4 cellular contexts compared by ENCODE assay signal in the genomic region with DNA sequence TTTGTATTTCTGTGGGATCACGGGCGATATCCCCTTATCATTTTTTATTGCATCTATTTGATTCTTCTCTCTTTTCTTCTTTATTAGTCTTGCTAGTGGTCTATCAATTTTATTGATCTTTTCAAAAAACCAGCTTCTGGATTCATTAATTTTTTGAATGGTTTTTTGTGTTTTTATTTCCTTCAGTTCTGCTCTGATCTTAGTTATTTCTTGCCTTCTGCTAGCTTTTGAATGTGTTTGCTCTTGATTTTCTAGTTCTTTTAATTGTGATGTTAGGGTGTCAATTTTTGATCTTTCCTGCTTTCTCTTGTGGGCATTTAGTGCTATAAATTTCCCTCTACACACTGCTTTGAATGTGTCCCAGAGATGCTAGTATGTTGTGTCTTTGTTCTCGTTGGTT.
A peak's percentile ranks its signal among the peaks of the same experiment; 100 is the strongest.
DNase-seq lines count a peak whose midpoint lies in the region; ATAC-seq, FAIRE-seq and TF ChIP-seq lines count a peak whose summit lies in the region.
"Not testable (repeated sequence)": the region's sequence is repeated elsewhere in the genome, so short reads cannot be mapped to it uniquely, and the experiment has no call there.

No MANE protein-coding gene starts in this region.

- not testable (repeated sequence) for TF ChIP-seq EP300 in GM12878 (IDR thresholded peaks at IDR 0.05; ENCODE audit: borderline replicate concordance in 1 of 2, control insufficient read depth in 1 of 2, low read depth in 2 of 2, low read length in 2 of 2); K562 (IDR thresholded peaks at IDR 0.05; ENCODE audit: low read length); HepG2 (IDR thresholded peaks at IDR 0.05; ENCODE audit: low read depth in 2 of 2, low read length in 2 of 2); HepG2 (CRISPR knock-in tag; IDR thresholded peaks at IDR 0.05; ENCODE audit: borderline replicate concordance)

- RAD21 ChIA-PET in GM12878 (lab: Charles Lee; ENCODE audit: unreplicated experiment) = not testable (repeated sequence)

- not testable (repeated sequence) for TF ChIP-seq CTCF in GM12878 (IDR thresholded peaks at IDR 0.05 in 2 of 3, conservative IDR thresholded peaks at IDR 0.05 in 1 of 3; ENCODE audit: control insufficient read depth in 2 of 3, extremely low read depth in 1 of 3, insufficient read depth in 1 of 3, low read depth in 3 of 3, low read length in 3 of 3); K562 (IDR thresholded peaks at IDR 0.05 in 2 of 3, conservative IDR thresholded peaks at IDR 0.05 in 1 of 3; ENCODE audit: insufficient read depth in 2 of 3, low read depth in 1 of 3, low read length in 3 of 3); HepG2 (CRISPR knock-in tag; IDR thresholded peaks at IDR 0.05); testis (IDR thresholded peaks at IDR 0.05)

- H3K9me3 ChIP-seq in GM12878 (replicated peaks; ENCODE audit: control insufficient read depth, insufficient read depth, low read length); K562 (replicated peaks; ENCODE audit: control insufficient read depth, insufficient read depth, low read depth, low read length); testis: not testable (repeated sequence)
- peaks cover 72% of the 10 kb centered on the region for H3K9me3 ChIP-seq in HepG2 (ENCODE audit: low read length)

- WGBS in GM12878 (ENCODE audit: insufficient coverage, insufficient replicate concordance, low lambda C conversion rate, missing lambda C conversion rate) = 55% methylated on average over 3 of the region's 3 CpGs
- WGBS in K562 (ENCODE audit: insufficient coverage, low coverage, missing lambda C conversion rate) = 73% methylated on average over 3 of the region's 3 CpGs
- 9% methylated on average over 3 of the region's 3 CpGs for WGBS in HepG2 (ENCODE audit: low lambda C conversion rate)
- WGBS in testis, 2 donors = 61 to 65% methylated on average over 3 of the region's 3 CpGs

- DNase-seq in GM12878 (ENCODE audit: low read depth, low spot score); K562 (ENCODE audit: extremely low read depth in 1 of 4, low spot score in 3 of 4); HepG2 (ENCODE audit: low spot score); testis: not testable (repeated sequence)

- H3K79me2 ChIP-seq in GM12878 (ENCODE audit: control insufficient read depth, insufficient read depth, low read length); K562 (ENCODE audit: control insufficient read depth, insufficient read depth, low read length); HepG2 (ENCODE audit: insufficient read depth, low read length): not testable (repeated sequence)

- not testable (repeated sequence) for H3K4me3 ChIP-seq in GM12878; K562; HepG2 (replicated peaks in 1 of 3; ENCODE audit: insufficient read depth in 1 of 3, low read depth in 2 of 3, low read length in 3 of 3); testis

- H3K4me2 ChIP-seq in GM12878 (ENCODE audit: control insufficient read depth, insufficient read depth); K562 (ENCODE audit: insufficient read depth, low read length); HepG2 (ENCODE audit: low read depth, low read length): not testable (repeated sequence)

- not testable (repeated sequence) for H3K9ac ChIP-seq in GM12878 (ENCODE audit: control insufficient read depth, insufficient read depth, low read length); K562 (ENCODE audit: insufficient read depth in 1 of 2, low read depth in 2 of 2, low read length in 2 of 2); HepG2 (ENCODE audit: insufficient read depth, low read depth, low read length)

- not testable (repeated sequence) for TF ChIP-seq RAD21 in GM12878 (IDR thresholded peaks at IDR 0.05; ENCODE audit: insufficient read depth, low read depth, low read length); K562 (CRISPR knock-in tag; conservative IDR thresholded peaks at IDR 0.05 in 1 of 2, IDR thresholded peaks at IDR 0.05 in 1 of 2); HepG2 (CRISPR knock-in tag; IDR thresholded peaks at IDR 0.05)

- H3K27me3 ChIP-seq in GM12878 (replicated peaks in 1 of 2; ENCODE audit: control insufficient read depth in 2 of 2, insufficient read depth in 2 of 2, low read length in 1 of 2); K562 (ENCODE audit: control insufficient read depth in 2 of 2, insufficient read depth in 2 of 2, low read length in 2 of 2); HepG2 (ENCODE audit: control insufficient read depth in 1 of 2, insufficient read depth in 2 of 2, low read length in 2 of 2); testis: not testable (repeated sequence)

- POLR2A ChIA-PET in GM12878 (lab: Charles Lee); K562 (lab: Yijun Ruan, JAX); HepG2 (lab: Yijun Ruan, JAX): not testable (repeated sequence)

- not testable (repeated sequence) for H3K36me3 ChIP-seq in GM12878 (ENCODE audit: control insufficient read depth in 2 of 2, insufficient read depth in 2 of 2, low read length in 1 of 2); K562 (ENCODE audit: control insufficient read depth, insufficient read depth, low read length); HepG2 (replicated peaks in 1 of 2; ENCODE audit: control insufficient read depth in 1 of 2, insufficient read depth in 2 of 2, low read length in 2 of 2); testis (ENCODE audit: low read depth, missing control alignments)

- not testable (repeated sequence) for FAIRE-seq in GM12878 (lab: Jason Lieb, UNC); K562 (lab: Jason Lieb, UNC); HepG2 (lab: Jason Lieb, UNC)

- H3K9me1 ChIP-seq in K562 (ENCODE audit: control insufficient read depth, insufficient read depth, low read length) = not testable (repeated sequence)

- CTCF ChIA-PET in GM12878 (lab: Yijun Ruan, JAX); K562 (lab: Yijun Ruan, JAX; ENCODE audit: low intra/inter-chr PET ratio); HepG2 (lab: Yijun Ruan, JAX; ENCODE audit: low intra/inter-chr PET ratio, low total read pairs): not testable (repeated sequence)

- H3K4me1 ChIP-seq in GM12878 (ENCODE audit: control insufficient read depth, insufficient read depth, low read length); K562 (replicated peaks in 1 of 2; ENCODE audit: control insufficient read depth in 2 of 2, insufficient read depth in 2 of 2, low read length in 2 of 2); HepG2 (ENCODE audit: insufficient read depth, low read length); testis: not testable (repeated sequence)

- H4K20me1 ChIP-seq in GM12878 (ENCODE audit: control insufficient read depth, insufficient read depth); K562 (replicated peaks; ENCODE audit: control insufficient read depth, insufficient read depth, low read length); HepG2 (ENCODE audit: insufficient read depth, low read length): not testable (repeated sequence)

- TF ChIP-seq POLR2A in GM12878 (IDR thresholded peaks at IDR 0.05; ENCODE audit: low read depth, low read length); K562 (conservative IDR thresholded peaks at IDR 0.05); HepG2 (IDR thresholded peaks at IDR 0.05; ENCODE audit: insufficient read depth in 1 of 2, low read depth in 2 of 2, low read length in 2 of 2): not testable (repeated sequence)
- TF ChIP-seq POLR2A in testis (IDR thresholded peaks at IDR 0.05) = peak; percentile 11

- intact Hi-C loops in GM12878 (cut with micrococcal nuclease; ENCODE audit: unreplicated experiment); K562 (cut with micrococcal nuclease); HepG2 (cut with micrococcal nuclease; ENCODE audit: unreplicated experiment); testis (cut with DNase I; ENCODE audit: low total_unique reads): not testable (repeated sequence)

- not testable (repeated sequence) for ATAC-seq in GM12878, K562, HepG2

- in situ Hi-C loops in GM12878 (cut with MboI); K562 (cut with MboI); HepG2 (cut with HindIII; ENCODE audit: extremely low pct_ligation_motif_present, low pct_unique_long_range_greater_than_20kb): not testable (repeated sequence)

- not testable (repeated sequence) for H2AFZ ChIP-seq in GM12878 (ENCODE audit: control insufficient read depth, low read depth, low read length); K562 (ENCODE audit: low read depth, low read length); HepG2 (ENCODE audit: low read length)

- not testable (repeated sequence) for H3K27ac ChIP-seq in GM12878 (ENCODE audit: control insufficient read depth, insufficient read depth); K562 (ENCODE audit: extremely low read depth, low read depth, low read length); HepG2 (ENCODE audit: extremely low read length, insufficient read depth, low read length); testis

- not testable (repeated sequence) for BruUV-seq in GM12878 (replicated peaks; lab: Mats Ljungman, UMichigan); K562 (replicated peaks; lab: Mats Ljungman, UMichigan); HepG2 (replicated peaks; lab: Mats Ljungman, UMichigan)

- SMC1A ChIA-PET in GM12878 (lab: Charles Lee; ENCODE audit: uncharacterized antibody, unreplicated experiment) = not testable (repeated sequence)

TF ChIP-seq in GM12878, 131 proteins besides CTCF, POLR2A, EP300 and RAD21:
- TF ChIP-seq FOXK2 (IDR thresholded peaks at IDR 0.05) = 0 out of 2 replicates have a peak, but pooled peaks have one; percentile 2

TF ChIP-seq in HepG2, 621 proteins besides CTCF, POLR2A, EP300 and RAD21 (continues in another document):
- TF ChIP-seq LCORL (IDR thresholded peaks at IDR 0.05) = peak; percentile 61; the same call in 1 of the 2 replicates
- TF ChIP-seq LCORL, FOXA1 (CRISPR knock-in tag; IDR thresholded peaks at IDR 0.05): not testable (repeated sequence)
- TF ChIP-seq FOXA1 (IDR thresholded peaks at IDR 0.05) = peak; percentile 8; the same call in 1 of the 2 replicates
